ENCODE assay signal across 9 cellular contexts in genomic region chr6:50965495-50965894, GRCh38.
"Had no signal": no experiment of that assay in that cellular context is flagged by ENCODE, and none has a peak within 500 bp of the region (broad histone marks: within the 10 kb centered on the region; RNA-seq: fewer than 3 reads in every experiment).

No MANE protein-coding gene starts in this region.

- H3K4me3 ChIP-seq: GM23248, GM23338, HAP-1 had no signal

- H3K4me2 ChIP-seq: GM23338 had no signal

- H3K36me3 ChIP-seq: HAP-1 had no signal

- H3K4me3 Mint-ChIP-seq: GM23338, H9, HFFc6 had no signal

- H3K9me3 Mint-ChIP-seq: GM23338, H9 had no signal

- ATAC-seq: GM23338, HCT116 had no signal

- H3K27ac ChIP-seq: GM23248 had no signal

- H3K4me1 ChIP-seq: HAP-1 had no signal

- H3K9me3 ChIP-seq: HAP-1 had no signal

- H3K9ac ChIP-seq: GM23248 had no signal

- DNase-seq: GM23248, GOT3, H7, H9, HCEC 1CT, HFFc6 had no signal

- H3K27ac Mint-ChIP-seq: GM23338, H9, HFFc6 had no signal

- H2AFZ ChIP-seq: GM23248, GM23338 had no signal

- H3K4me1 Mint-ChIP-seq: GM23338, H9 had no signal
